ENCODE assay signal across 13 cellular contexts in genomic region chr12:117853600-117853999, GRCh38.
DNase-seq lines count a peak whose midpoint lies in the region; ATAC-seq and TF ChIP-seq lines count a peak whose summit lies in the region.
"Had no signal": no experiment of that assay in that cellular context is flagged by ENCODE, and none has a peak within 500 bp of the region (broad histone marks: within the 10 kb centered on the region; RNA-seq: fewer than 3 reads in every experiment).

No MANE protein-coding gene starts in this region.

- DNase-seq in SIG-M5 treated with dmso at 0.1 percent for 504 hours (lab: John Stamatoyannopoulos, UW; ENCODE audit: unreplicated experiment), result peak; percentile 57
- no peak for DNase-seq in SIG-M5 (lab: John Stamatoyannopoulos, UW)
- DNase-seq in NCI-H774 (lab: John Stamatoyannopoulos, UW), result peak; percentile 21
- DNase-seq in glomerular visceral epithelial cell (ENCODE audit: extremely low spot score), result peak; percentile 42
- DNase-seq in upper lobe of right lung, result no peak
- no peak for DNase-seq in DMS79 treated with DMSO at 0.1 percent for 48 hours (lab: John Stamatoyannopoulos, UW)
- no peak for DNase-seq in stimulated activated naive CD4-positive, alpha-beta T cell treated with Interleukin-2 at 50 U/mL for 16 hours (lab: John Stamatoyannopoulos, UW)
- DNase-seq: activated T-cell treated with anti-CD3 and anti-CD28 coated beads for 4 hours; CD8-positive, alpha-beta T cell; GOT3 had no signal

- intact Hi-C loops in upper lobe of right lung (cut with DNase I), result no loop called here

- H3K36me3 ChIP-seq in upper lobe of right lung, result no peaks in the 10 kb centered on the region

- H3K9me3 ChIP-seq in upper lobe of right lung, result no peaks in the 10 kb centered on the region

- no peaks in the 10 kb centered on the region for H3K4me1 ChIP-seq in upper lobe of right lung

- H3K27ac ChIP-seq in upper lobe of right lung, result no peak overlapping the region
- H3K27ac ChIP-seq: coronary artery had no signal

- peak; percentile 55 for ATAC-seq in upper lobe of right lung
- ATAC-seq in HG03342 (IDR thresholded peaks at IDR 0.05; ENCODE audit: unreplicated experiment), result no peak
- ATAC-seq: activated CD4-positive, CD25-positive, alpha-beta regulatory T cell treated with anti-CD3 and anti-CD28 coated beads, Interleukin-2, amount 50 U/mL, for 24 hours; CD8-positive, alpha-beta T cell had no signal

- no peak for TF ChIP-seq CTCF in upper lobe of right lung (IDR thresholded peaks at IDR 0.05)

- no peaks in the 10 kb centered on the region for H3K27me3 ChIP-seq in upper lobe of right lung

- no peak overlapping the region for H3K4me3 ChIP-seq in upper lobe of right lung
- H3K4me3 ChIP-seq: coronary artery had no signal

Comparison
In these comparisons a context has a peak if more than half of its experiments do, and no peak if none do; other contexts are left out.
1. DNase-seq: peak in SIG-M5 treated with dmso at 0.1 percent for 504 hours (single experiment), NCI-H774 (single experiment) and glomerular visceral epithelial cell (single experiment); none in SIG-M5 (single experiment), upper lobe of right lung (single experiment), DMS79 treated with DMSO at 0.1 percent for 48 hours (single experiment) and stimulated activated naive CD4-positive, alpha-beta T cell treated with Interleukin-2 at 50 U/mL for 16 hours (single experiment).